Comparison of ENCODE assay signal across 1 cellular context in genomic region chr7:128221929-128222403, GRCh38.
TF ChIP-seq lines count a peak whose summit lies in the region.

No MANE protein-coding gene starts in this region.

TF ChIP-seq in SK-N-SH, 30 proteins besides CTCF, POLR2A, EP300 and RAD21 (continued from another document):
- no peak for TF ChIP-seq REST (IDR thresholded peaks at IDR 0.05; ENCODE audit: low read depth, low read length)
- TF ChIP-seq PBX3 (IDR thresholded peaks at IDR 0.05): peak; percentile 69
- TF ChIP-seq RXRA (IDR thresholded peaks at IDR 0.05; ENCODE audit: borderline replicate concordance, low read depth): peak; percentile 45; the same call in 1 of the 2 replicates
- peak; percentile 61; the same call in 1 of the 2 replicates for TF ChIP-seq MAX (IDR thresholded peaks at IDR 0.05; ENCODE audit: low read depth)
- TF ChIP-seq CHD2 (IDR thresholded peaks at IDR 0.05; ENCODE audit: low read length, partially characterized antibody): peak; percentile 70
- 0 out of 2 replicates have a peak, but pooled peaks have one; percentile 5 for TF ChIP-seq USF1 (IDR thresholded peaks at IDR 0.05; ENCODE audit: borderline replicate concordance, low read depth)
- TF ChIP-seq TCF12 (IDR thresholded peaks at IDR 0.05): peak; percentile 95
- TF ChIP-seq GATA2 (CRISPR knock-in tag; IDR thresholded peaks at IDR 0.05): peak; percentile 71; the same call in 1 of the 2 replicates
- TF ChIP-seq RFX5 (IDR thresholded peaks at IDR 0.05; ENCODE audit: low read length): no peak
- TF ChIP-seq FOSL2 (IDR thresholded peaks at IDR 0.05; ENCODE audit: borderline replicate concordance, low read depth): peak; percentile 94
- TF ChIP-seq MXI1 (IDR thresholded peaks at IDR 0.05; ENCODE audit: low read depth, low read length): no peak
